ENCODE assay signal across 14 cellular contexts in genomic region chr2:164792316-164793127, GRCh38. TPM values are rescaled to one million over a fixed set of nuclear protein-coding genes. Genes with fewer than 3 reads are reported as not detected.
DNase-seq lines count a peak whose midpoint lies in the region; ATAC-seq and TF ChIP-seq lines count a peak whose summit lies in the region.
"Had no signal": no experiment of that assay in that cellular context is flagged by ENCODE, and none has a peak within 500 bp of the region (broad histone marks: within the 10 kb centered on the region; RNA-seq: fewer than 3 reads in every experiment).

No MANE protein-coding gene starts in this region.

- H3K4me2 ChIP-seq in SK-N-SH: no peak overlapping the region
- H3K4me2 ChIP-seq: neural progenitor cell had no signal

- TF ChIP-seq POLR2A in thyroid gland (IDR thresholded peaks at IDR 0.05): no peak

- TF ChIP-seq RAD21 in SK-N-SH (IDR thresholded peaks at IDR 0.05; ENCODE audit: low read length): no peak

- CTCF ChIA-PET in SK-N-SH (lab: Yijun Ruan, JAX): interaction anchor here (0.9 kb wide), 1 partner anchor 54 kb away, joined by 3 read pairs; no protein-coding TSS in a partner anchor

- no peaks in the 10 kb centered on the region for H4K20me1 ChIP-seq in SK-N-SH (ENCODE audit: insufficient read depth)

- H3K4me3 ChIP-seq in SK-N-SH (ENCODE audit: low read depth in 2 of 2, low read length in 1 of 2): no peak overlapping the region
- H3K4me3 ChIP-seq in adipocyte (ENCODE audit: low read length): peak overlapping the region; percentile 24
- no peak overlapping the region for H3K4me3 ChIP-seq in thyroid gland (replicated peaks in 1 of 3)
- H3K4me3 ChIP-seq: adrenal gland, neural progenitor cell, skin epidermis had no signal

- 89% methylated on average over 5 of the region's 5 CpGs for WGBS in SK-N-SH (ENCODE audit: low lambda C conversion rate)
- WGBS in thyroid gland, 2 donors: 79 to 94% methylated on average over 5 of the region's 5 CpGs

- peaks cover 4 to 8% of the 10 kb centered on the region in 2 experiments; a peak in 3 of 4 replicates for H3K4me1 ChIP-seq in SK-N-SH (ENCODE audit: control insufficient read depth in 1 of 2, insufficient read depth in 2 of 2, low read depth in 1 of 2, low read length in 1 of 2)
- H3K4me1 ChIP-seq in adipocyte (ENCODE audit: control insufficient read depth, insufficient read depth, low read length): peaks cover 36% of the 10 kb centered on the region
- peaks cover 22 to 29% of the 10 kb centered on the region in 2 donors for H3K4me1 ChIP-seq in thyroid gland
- H3K4me1 ChIP-seq: neural progenitor cell had no signal

- no peak overlapping the region for H2AFZ ChIP-seq in SK-N-SH (ENCODE audit: low read depth)
- H2AFZ ChIP-seq: neural progenitor cell had no signal

- POLR2A ChIA-PET in SK-N-SH (lab: Yijun Ruan, JAX): no interaction called here

- H3F3A ChIP-seq in SK-N-SH (replicated peaks; ENCODE audit: insufficient read depth): no peaks in the 10 kb centered on the region

- H3K9me2 ChIP-seq in SK-N-SH: no peaks in the 10 kb centered on the region

- H3K27ac ChIP-seq in SK-N-SH (ENCODE audit: low read depth in 2 of 2, low read length in 1 of 2) (peak overlapping the region in 1 of 2 experiments; percentile 47; a peak in 2 of 4 replicates), thyroid gland (peak overlapping the region; percentile 18 to 68 (median 64))
- H3K27ac ChIP-seq: neural progenitor cell had no signal

- H3K9me3 ChIP-seq in SK-N-SH (no peaks in the 10 kb centered on the region), adipocyte (ENCODE audit: control insufficient read depth, low read length) (no peaks in the 10 kb centered on the region), thyroid gland (no peaks in the 10 kb centered on the region)
- H3K9me3 ChIP-seq: adrenal gland had no signal

- H3K9ac ChIP-seq in SK-N-SH: no peak overlapping the region
- peak overlapping the region; percentile 76 for H3K9ac ChIP-seq in adipocyte (ENCODE audit: low read length)
- H3K9ac ChIP-seq: neural progenitor cell had no signal

- no peaks in the 10 kb centered on the region for H3K79me2 ChIP-seq in SK-N-SH (ENCODE audit: insufficient read depth)

- ATAC-seq in SK-N-SH treated with all-trans-retinoic acid at 6 μM for 48 hours: peak; percentile 49
- no peak for ATAC-seq in GM21447 (IDR thresholded peaks at IDR 0.05; ENCODE audit: unreplicated experiment)
- ATAC-seq: left colon had no signal

- DNase-seq in SK-N-SH: no peak
- peak; percentile 40 for DNase-seq in adipocyte (ENCODE audit: low read depth)
- peak; percentile 10 for DNase-seq in iris pigment epithelial cell (ENCODE audit: low read depth)
- no peak for DNase-seq in thyroid gland
- DNase-seq in activated gamma-delta T cell treated with Interleukin-2 at 50 U/mL for 16 hours: no peak
- DNase-seq in stimulated activated naive CD4-positive, alpha-beta T cell treated with Interleukin-2 at 50 U/mL for 16 hours (lab: John Stamatoyannopoulos, UW): no peak
- DNase-seq: 8988T, adrenal gland, COR-L47, left colon had no signal

- no peak for TF ChIP-seq EP300 in SK-N-SH (IDR thresholded peaks at IDR 0.05; ENCODE audit: borderline replicate concordance in 1 of 2, low read depth in 1 of 2, low read length in 1 of 2)

- H3K27me3 ChIP-seq in SK-N-SH (ENCODE audit: insufficient read depth): no peaks in the 10 kb centered on the region
- no peaks in the 10 kb centered on the region for H3K27me3 ChIP-seq in adipocyte (replicated peaks; ENCODE audit: control insufficient read depth, insufficient read depth, low read length)
- H3K27me3 ChIP-seq in thyroid gland: no peaks in the 10 kb centered on the region
- H3K27me3 ChIP-seq: adrenal gland, neural progenitor cell had no signal

- TF ChIP-seq CTCF in SK-N-SH (IDR thresholded peaks at IDR 0.05) (no peak), thyroid gland (IDR thresholded peaks at IDR 0.05) (no peak)

- no peaks in the 10 kb centered on the region for H3K36me3 ChIP-seq in SK-N-SH (replicated peaks in 1 of 2; ENCODE audit: control insufficient read depth in 1 of 2, insufficient read depth in 2 of 2, low read length in 1 of 2)
- H3K36me3 ChIP-seq in adipocyte (ENCODE audit: control insufficient read depth, insufficient read depth, low read length, severe bottlenecking): no peaks in the 10 kb centered on the region
- H3K36me3 ChIP-seq in thyroid gland: no peaks in the 10 kb centered on the region
- H3K36me3 ChIP-seq: adrenal gland, neural progenitor cell had no signal

- intact Hi-C loops in thyroid gland (cut with DNase I): no loop called here

TF ChIP-seq in SK-N-SH treated with all-trans-retinoic acid at 6 μM for 48 hours, 23 proteins besides CTCF, POLR2A, EP300 and RAD21 (continues in another document):
- TF ChIP-seq, protein P1, sequence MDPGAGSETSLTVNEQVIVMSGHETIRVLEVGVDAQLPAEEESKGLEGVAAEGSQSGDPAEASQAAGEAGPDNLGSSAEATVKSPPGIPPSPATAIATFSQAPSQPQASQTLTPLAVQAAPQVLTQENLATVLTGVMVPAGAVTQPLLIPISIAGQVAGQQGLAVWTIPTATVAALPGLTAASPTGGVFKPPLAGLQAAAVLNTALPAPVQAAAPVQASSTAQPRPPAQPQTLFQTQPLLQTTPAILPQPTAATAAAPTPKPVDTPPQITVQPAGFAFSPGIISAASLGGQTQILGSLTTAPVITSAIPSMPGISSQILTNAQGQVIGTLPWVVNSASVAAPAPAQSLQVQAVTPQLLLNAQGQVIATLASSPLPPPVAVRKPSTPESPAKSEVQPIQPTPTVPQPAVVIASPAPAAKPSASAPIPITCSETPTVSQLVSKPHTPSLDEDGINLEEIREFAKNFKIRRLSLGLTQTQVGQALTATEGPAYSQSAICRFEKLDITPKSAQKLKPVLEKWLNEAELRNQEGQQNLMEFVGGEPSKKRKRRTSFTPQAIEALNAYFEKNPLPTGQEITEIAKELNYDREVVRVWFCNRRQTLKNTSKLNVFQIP (CRISPR knock-in tag; IDR thresholded peaks at IDR 0.05; ENCODE audit: borderline replicate concordance, low read depth): no peak
- TF ChIP-seq, protein P2, sequence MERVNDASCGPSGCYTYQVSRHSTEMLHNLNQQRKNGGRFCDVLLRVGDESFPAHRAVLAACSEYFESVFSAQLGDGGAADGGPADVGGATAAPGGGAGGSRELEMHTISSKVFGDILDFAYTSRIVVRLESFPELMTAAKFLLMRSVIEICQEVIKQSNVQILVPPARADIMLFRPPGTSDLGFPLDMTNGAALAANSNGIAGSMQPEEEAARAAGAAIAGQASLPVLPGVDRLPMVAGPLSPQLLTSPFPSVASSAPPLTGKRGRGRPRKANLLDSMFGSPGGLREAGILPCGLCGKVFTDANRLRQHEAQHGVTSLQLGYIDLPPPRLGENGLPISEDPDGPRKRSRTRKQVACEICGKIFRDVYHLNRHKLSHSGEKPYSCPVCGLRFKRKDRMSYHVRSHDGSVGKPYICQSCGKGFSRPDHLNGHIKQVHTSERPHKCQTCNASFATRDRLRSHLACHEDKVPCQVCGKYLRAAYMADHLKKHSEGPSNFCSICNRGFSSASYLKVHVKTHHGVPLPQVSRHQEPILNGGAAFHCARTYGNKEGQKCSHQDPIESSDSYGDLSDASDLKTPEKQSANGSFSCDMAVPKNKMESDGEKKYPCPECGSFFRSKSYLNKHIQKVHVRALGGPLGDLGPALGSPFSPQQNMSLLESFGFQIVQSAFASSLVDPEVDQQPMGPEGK (CRISPR knock-in tag; IDR thresholded peaks at IDR 0.05; ENCODE audit: borderline replicate concordance): no peak
- TF ChIP-seq ZFP3 (CRISPR knock-in tag; IDR thresholded peaks at IDR 0.05) (no peak), ISL1 (CRISPR knock-in tag; IDR thresholded peaks at IDR 0.05) (no peak), ZNF8 (CRISPR knock-in tag; IDR thresholded peaks at IDR 0.05) (no peak), ESRRG (CRISPR knock-in tag; IDR thresholded peaks at IDR 0.05) (no peak), ZFP30 (CRISPR knock-in tag; IDR thresholded peaks at IDR 0.05) (no peak)

TF ChIP-seq in SK-N-SH, 30 proteins besides CTCF, POLR2A, EP300 and RAD21:
- TF ChIP-seq FOXM1 (IDR thresholded peaks at IDR 0.05; ENCODE audit: low read depth): no peak

RNA-seq across cellular contexts. Expression of gene COBLL1, which starts 49.1 kb away (rescaled TPM):
- 3.1 and 4.9 TPM in 2 replicates for polyA plus RNA-seq in SK-N-SH (2012; rRNA removed)
- 3.3 and 3.7 TPM in 2 replicates for polyA plus RNA-seq in SK-N-SH (2012; cell fraction: cytosol; rRNA removed)
- polyA plus RNA-seq in SK-N-SH (2012; cell fraction: nucleus; rRNA removed): 3.6 and 5.7 TPM in 2 replicates
- total RNA-seq in thyroid gland: 10 to 100 TPM; 41.8 to 90.8 (median 76.9) TPM

Comparison
In these comparisons a context has a peak if more than half of its experiments do, and no peak if none do; other contexts are left out.
1. DNase-seq: peak in adipocyte (single experiment) and iris pigment epithelial cell (single experiment); none in SK-N-SH (single experiment), thyroid gland (0 of 2), activated gamma-delta T cell treated with Interleukin-2 at 50 U/mL for 16 hours (single experiment) and stimulated activated naive CD4-positive, alpha-beta T cell treated with Interleukin-2 at 50 U/mL for 16 hours (single experiment).